ENCODE assay signal across 30 cellular contexts in genomic region chr1:196669693-196670092, GRCh38. TPM values are rescaled to one million over a fixed set of nuclear protein-coding genes. Genes with fewer than 3 reads are reported as not detected.
"Had no signal": no experiment of that assay in that cellular context is flagged by ENCODE, and none has a peak within 500 bp of the region (broad histone marks: within the 10 kb centered on the region; RNA-seq: fewer than 3 reads in every experiment).

No MANE protein-coding gene starts in this region.

- H3K27me3 ChIP-seq: neural progenitor cell, ovary, spleen, suprapubic skin, testis, tibial artery, transverse colon, upper lobe of right lung, uterus had no signal

- H3K9me3 ChIP-seq: ovary, suprapubic skin, testis, upper lobe of right lung, uterus had no signal

- ATAC-seq: naive thymus-derived CD8-positive, alpha-beta T cell; natural killer cell treated with Interleukin-12 subunit alpha and Interleukin-12 subunit beta and Interleukin-15 and Interleukin-18, amount 100 ng/mL, for 72 hours; psoas muscle; right cardiac atrium; sciatic nerve; stimulated activated memory B cell treated with anti-CD40 and anti-IgM and Interleukin-4, amounts not matched to agents 10 μg/mL and 1 μg/mL and 100 μg/mL, for 72 hours; upper lobe of right lung had no signal

- H3K4me2 ChIP-seq: neural progenitor cell, smooth muscle cell had no signal

- H3K4me1 Mint-ChIP-seq: naive B cell; naive thymus-derived CD8-positive, alpha-beta T cell; neural progenitor cell; stimulated activated memory B cell treated with anti-CD40 and anti-IgM and Interleukin-4, amounts not matched to agents 10 μg/mL and 1 μg/mL and 100 μg/mL, for 72 hours had no signal

- H3K4me3 ChIP-seq: neural progenitor cell, ovary, psoas muscle, skin epidermis, smooth muscle cell, spleen, suprapubic skin, testis, tibial artery, transverse colon, upper lobe of right lung, uterus had no signal

- H3K9ac ChIP-seq: neural progenitor cell, parathyroid adenoma had no signal

- H2AFZ ChIP-seq: neural progenitor cell, parathyroid adenoma had no signal

- H3K27me3 Mint-ChIP-seq: natural killer cell treated with Interleukin-12 subunit alpha and Interleukin-12 subunit beta and Interleukin-15 and Interleukin-18, amount 100 ng/mL, for 72 hours; progenitor cell of endocrine pancreas; stimulated activated memory B cell treated with anti-CD40 and anti-IgM and Interleukin-4, amounts not matched to agents 10 μg/mL and 1 μg/mL and 100 μg/mL, for 72 hours; stimulated activated naive CD8-positive, alpha-beta T cell treated with anti-CD3 and anti-CD28 coated beads, Interleukin-15, Interleukin-2, amounts not matched to agents 100 ng/mL and 50 ng/mL, for 24 hours; type B pancreatic cell had no signal

- H3K79me2 ChIP-seq: parathyroid adenoma had no signal

- H3K4me3 Mint-ChIP-seq: naive B cell; naive thymus-derived CD8-positive, alpha-beta T cell; natural killer cell treated with Interleukin-12 subunit alpha and Interleukin-12 subunit beta and Interleukin-15 and Interleukin-18, amount 100 ng/mL, for 72 hours; neural progenitor cell; stimulated activated memory B cell treated with anti-CD40 and anti-IgM and Interleukin-4, amounts not matched to agents 10 μg/mL and 1 μg/mL and 100 μg/mL, for 72 hours; stimulated activated naive CD8-positive, alpha-beta T cell treated with anti-CD3 and anti-CD28 coated beads, Interleukin-15, Interleukin-2, amounts not matched to agents 100 ng/mL and 50 ng/mL, for 24 hours; type B pancreatic cell had no signal

- H3K27ac Mint-ChIP-seq: naive B cell; naive thymus-derived CD8-positive, alpha-beta T cell; natural killer cell treated with Interleukin-12 subunit alpha and Interleukin-12 subunit beta and Interleukin-15 and Interleukin-18, amount 100 ng/mL, for 72 hours; neural progenitor cell; progenitor cell of endocrine pancreas; stimulated activated memory B cell treated with anti-CD40 and anti-IgM and Interleukin-4, amounts not matched to agents 10 μg/mL and 1 μg/mL and 100 μg/mL, for 72 hours; stimulated activated naive CD8-positive, alpha-beta T cell treated with anti-CD3 and anti-CD28 coated beads, Interleukin-15, Interleukin-2, amounts not matched to agents 100 ng/mL and 50 ng/mL, for 24 hours; type B pancreatic cell had no signal

- H3K9me3 Mint-ChIP-seq: naive thymus-derived CD8-positive, alpha-beta T cell; natural killer cell treated with Interleukin-12 subunit alpha and Interleukin-12 subunit beta and Interleukin-15 and Interleukin-18, amount 100 ng/mL, for 72 hours; neural progenitor cell; stimulated activated memory B cell treated with anti-CD40 and anti-IgM and Interleukin-4, amounts not matched to agents 10 μg/mL and 1 μg/mL and 100 μg/mL, for 72 hours; stimulated activated naive CD8-positive, alpha-beta T cell treated with anti-CD3 and anti-CD28 coated beads, Interleukin-15, Interleukin-2, amounts not matched to agents 100 ng/mL and 50 ng/mL, for 24 hours; type B pancreatic cell had no signal

- H3K27ac ChIP-seq: neural progenitor cell, ovary, parathyroid adenoma, psoas muscle, skin epidermis, spleen, suprapubic skin, testis, tibial artery, transverse colon, upper lobe of right lung, uterus had no signal

- H3K36me3 ChIP-seq: neural progenitor cell, ovary, suprapubic skin, tibial artery, transverse colon, upper lobe of right lung, uterus had no signal

- DNase-seq: naive B cell; naive thymus-derived CD8-positive, alpha-beta T cell; occipital lobe; ovary; right cardiac atrium; spleen; stimulated activated CD4-positive, alpha-beta T cell treated with anti-CD3 and anti-CD28 coated beads, Interleukin-12 subunit alpha, Interleukin-12 subunit beta, amount 100 ng/mL, for 4 hours; stimulated activated CD4-positive, alpha-beta T cell treated with anti-CD3 and anti-CD28 coated beads, Interleukin-1b, Interleukin-23, amount 100 ng/mL, for 48 hours; stimulated activated CD4-positive, alpha-beta T cell treated with anti-CD3 and anti-CD28 coated beads, Interleukin-4, amount 100 ng/mL, for 1 hour; stimulated activated CD4-positive, alpha-beta T cell treated with anti-CD3 and anti-CD28 coated beads, Interleukin-4, amount 100 ng/mL, for 4 hours; stimulated activated CD8-positive, alpha-beta memory T cell treated with anti-CD3 and anti-CD28 coated beads, Interleukin-4, amount 100 ng/mL, for 48 hours; stimulated activated naive CD4-positive, alpha-beta T cell; substantia nigra; testis; tibial artery; transverse colon; upper lobe of right lung; uterus had no signal

- H3K4me1 ChIP-seq: neural progenitor cell, parathyroid adenoma, psoas muscle, spleen, suprapubic skin, testis, tibial artery, transverse colon, upper lobe of right lung, uterus had no signal

RNA-seq across cellular contexts. Expression of gene CFH, which starts 17.9 kb away (rescaled TPM):
- total RNA-seq: progenitor cell of endocrine pancreas had no signal
